Comparison of ENCODE assay signal across 1 cellular context in the genomic region with DNA sequence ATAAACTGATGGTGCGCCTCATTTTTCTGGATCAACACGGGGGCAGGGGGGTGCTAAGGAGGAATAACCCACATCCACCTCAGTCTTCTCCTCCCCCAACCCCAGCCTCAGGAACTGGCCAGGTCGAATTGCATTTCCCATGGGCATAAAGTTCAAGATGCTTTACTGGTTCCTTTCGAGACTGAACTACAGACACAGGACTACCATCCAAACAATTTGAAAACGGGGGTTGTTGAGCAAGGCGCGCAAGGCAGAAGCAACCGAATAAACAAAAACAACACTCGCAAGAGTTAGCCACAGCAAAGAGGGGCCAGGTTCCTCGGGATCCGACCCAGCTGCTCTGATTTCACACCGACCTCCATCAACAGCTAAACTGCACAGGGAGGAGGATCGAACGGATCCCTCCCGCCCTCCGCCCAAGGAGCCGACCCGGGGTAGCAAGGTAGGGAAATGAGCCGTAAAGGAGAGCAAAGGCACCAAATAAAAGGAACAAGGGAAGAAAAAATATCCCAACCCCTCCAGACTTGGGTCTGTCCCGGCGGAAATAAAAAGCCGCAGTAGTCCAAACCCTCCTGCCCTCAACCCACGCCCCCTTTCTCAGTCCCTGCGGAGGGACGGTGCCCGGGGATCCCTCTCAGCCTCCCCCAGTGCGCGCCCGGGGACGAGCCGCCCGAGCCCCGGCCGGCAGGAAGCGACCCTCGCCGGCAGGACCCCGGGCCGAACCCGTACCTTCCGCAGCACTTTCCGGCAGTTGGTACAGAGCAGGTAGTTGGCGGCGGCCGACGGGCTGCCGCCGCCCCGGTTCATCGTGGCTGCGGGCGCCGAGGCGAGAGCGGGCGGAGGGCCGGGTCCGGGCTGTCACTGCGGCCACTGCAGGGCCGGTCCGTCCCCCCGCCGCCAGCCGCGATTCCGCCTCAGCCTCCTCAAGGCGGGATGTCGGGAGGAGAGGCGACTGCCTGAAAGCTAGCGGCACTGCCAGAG.
TF ChIP-seq lines count a peak whose summit lies in the region.

No MANE protein-coding gene starts in this region.

TF ChIP-seq in GM12878, 131 proteins besides CTCF, POLR2A, EP300 and RAD21 (continued from another document):
- peak; percentile 51; the same call in 1 of the 2 replicates for TF ChIP-seq EZH2 (IDR thresholded peaks at IDR 0.05; ENCODE audit: borderline replicate concordance, control insufficient read depth, low read depth, low read length)
- no peak for TF ChIP-seq SP1 (IDR thresholded peaks at IDR 0.05; ENCODE audit: low read depth, low read length)
- no peak for TF ChIP-seq NBN (IDR thresholded peaks at IDR 0.05)
- TF ChIP-seq IKZF2 (IDR thresholded peaks at IDR 0.05) = peak in 1 of 2 experiments; percentile 23; a peak in 1 of 4 replicates
- peak; percentile 69; the same call in 1 of the 2 replicates for TF ChIP-seq NKRF (conservative IDR thresholded peaks at IDR 0.05)
- TF ChIP-seq ASH2L (IDR thresholded peaks at IDR 0.05; ENCODE audit: borderline replicate concordance, low read depth) = no peak
- TF ChIP-seq SUZ12 (IDR thresholded peaks at IDR 0.05; ENCODE audit: unreplicated experiment) = peak; percentile 78
- TF ChIP-seq ATF7 (IDR thresholded peaks at IDR 0.05; ENCODE audit: low read depth) = no peak
- no peak for TF ChIP-seq PAX8 (IDR thresholded peaks at IDR 0.05)
- peak; percentile 66; the same call in 1 of the 2 replicates for TF ChIP-seq GATAD2B (conservative IDR thresholded peaks at IDR 0.05; ENCODE audit: low read depth)
- TF ChIP-seq BMI1 (IDR thresholded peaks at IDR 0.05; ENCODE audit: borderline replicate concordance) = peak; percentile 38; the same call in 1 of the 2 replicates
- TF ChIP-seq LARP7 (IDR thresholded peaks at IDR 0.05) = peak; percentile 70; the same call in 1 of the 2 replicates
- TF ChIP-seq DPF2 (IDR thresholded peaks at IDR 0.05) = peak; percentile 65; the same call in 1 of the 2 replicates
- TF ChIP-seq ZNF24 (IDR thresholded peaks at IDR 0.05) = no peak
- 0 out of 4 replicates have a peak, but pooled peaks of 1 of the 2 experiments have one; percentile 21 for TF ChIP-seq BHLHE40 (IDR thresholded peaks at IDR 0.05; ENCODE audit: borderline replicate concordance in 1 of 2, low read depth in 2 of 2, low read length in 1 of 2)
- TF ChIP-seq JUNB (IDR thresholded peaks at IDR 0.05) = no peak
- peak; percentile 55 for TF ChIP-seq IKZF1 (conservative IDR thresholded peaks at IDR 0.05)
- peak; percentile 24 for TF ChIP-seq MEF2B (IDR thresholded peaks at IDR 0.05; ENCODE audit: partially characterized antibody, poor library complexity, severe bottlenecking)
- 0 out of 2 replicates have a peak, but pooled peaks have one; percentile 38 for TF ChIP-seq NR2F1 (conservative IDR thresholded peaks at IDR 0.05)
